Comparison of ENCODE assay signal across 8 cellular contexts in the genomic region with DNA sequence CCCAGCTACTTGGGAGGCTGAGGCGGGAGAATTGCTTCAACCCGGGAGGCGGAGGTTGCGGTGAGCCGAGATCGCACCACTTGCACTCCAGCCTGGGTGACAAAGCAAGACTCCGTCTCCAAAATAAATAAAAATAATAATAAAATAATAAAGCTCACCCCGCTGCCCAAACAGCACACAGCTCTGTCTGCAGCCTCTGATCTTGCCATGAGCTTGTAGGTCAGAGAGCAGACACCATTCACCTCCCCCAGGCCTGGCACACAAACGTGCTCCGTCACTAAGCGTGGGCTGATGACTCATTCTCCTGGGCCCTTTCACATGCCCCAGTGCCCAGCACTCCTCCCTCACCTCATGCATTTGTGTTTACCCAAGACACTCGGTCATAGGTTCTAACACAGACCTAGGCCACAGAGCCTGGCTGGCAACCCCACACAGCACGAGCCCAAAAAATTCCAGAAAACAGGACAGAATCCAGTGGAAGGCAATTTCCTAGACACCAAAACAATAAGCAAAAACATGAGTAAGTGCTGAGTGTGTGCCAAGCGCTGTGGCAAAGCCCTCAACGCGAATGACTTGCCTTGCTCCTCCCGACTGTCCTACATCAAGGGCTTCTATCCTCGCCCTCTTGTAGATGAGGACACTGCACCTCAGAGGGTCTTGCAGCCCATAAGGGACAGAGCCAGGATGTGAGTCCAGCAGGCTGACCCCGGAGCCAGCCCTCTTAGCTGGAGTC. TPM values are rescaled to one million over a fixed set of nuclear protein-coding genes. Genes with fewer than 3 reads are reported as not detected.
DNase-seq lines count a peak whose midpoint lies in the region; ATAC-seq lines count a peak whose summit lies in the region.

No MANE protein-coding gene starts in this region.

- H3K36me3 ChIP-seq in CD4-positive, alpha-beta memory T cell (ENCODE audit: insufficient read depth, low read length) = no peaks in the 10 kb centered on the region

- no peaks in the 10 kb centered on the region for H3K9me3 ChIP-seq in CD4-positive, alpha-beta memory T cell (ENCODE audit: control insufficient read depth in 1 of 2, low read length in 2 of 2)

- H3K27me3 ChIP-seq in CD4-positive, alpha-beta memory T cell (ENCODE audit: insufficient read depth, low read length) = no peaks in the 10 kb centered on the region

- ATAC-seq in HG02981 (IDR thresholded peaks at IDR 0.05; ENCODE audit: unreplicated experiment) = no peak

- no peak overlapping the region for H3K27ac Mint-ChIP-seq in CD4-positive, alpha-beta memory T cell

- DNase-seq in Daoy (ENCODE audit: low read depth) (peak; percentile 98), M059J (ENCODE audit: low read depth) (peak; percentile 100), anterior cingulate cortex (lab: John Stamatoyannopoulos, UW) (peak in 39 of 58 donors; percentile 15 to 84 (median 46)), hepatic stellate cell (ENCODE audit: low spot score) (peak; percentile 65), NCI-H1092 (lab: John Stamatoyannopoulos, UW) (no peak)
- DNase-seq in stimulated activated CD4-positive, alpha-beta T cell treated with anti-CD3 and anti-CD28 coated beads, Interleukin-12 subunit alpha, Interleukin-12 subunit beta, amount 100 ng/mL, for 48 hours (ENCODE audit: low read depth in 2 of 3, low spot score in 1 of 3) = peak; percentile 8 to 30 (median 11)
- DNase-seq in CD4-positive, alpha-beta memory T cell = no peak

- H3K27me3 Mint-ChIP-seq in CD4-positive, alpha-beta memory T cell = peaks cover 5 to 9% of the 10 kb centered on the region in 2 donors

- H3K4me1 ChIP-seq in CD4-positive, alpha-beta memory T cell (ENCODE audit: insufficient read depth, low read length) = no peaks in the 10 kb centered on the region

- POLR2A ChIA-PET in CD4-positive, alpha-beta memory T cell (lab: Charles Lee; ENCODE audit: partially characterized antibody) = no interaction called here

- intact Hi-C loops in CD4-positive, alpha-beta memory T cell (cut with micrococcal nuclease) = no loop called here

- H3K4me3 ChIP-seq in CD4-positive, alpha-beta memory T cell (ENCODE audit: low read length in 2 of 2) = no peak overlapping the region

- no peak overlapping the region for H3K4me3 Mint-ChIP-seq in CD4-positive, alpha-beta memory T cell

- H3K4me1 Mint-ChIP-seq in CD4-positive, alpha-beta memory T cell = no peaks in the 10 kb centered on the region

- CTCF ChIA-PET in CD4-positive, alpha-beta memory T cell (lab: Charles Lee; ENCODE audit: partially characterized antibody) = no interaction called here

- no peak overlapping the region for H3K27ac ChIP-seq in CD4-positive, alpha-beta memory T cell (ENCODE audit: low read depth, low read length)

- H3K36me3 Mint-ChIP-seq in CD4-positive, alpha-beta memory T cell = no peaks in the 10 kb centered on the region

- peaks cover 0 to 4% (median 0%) of the 10 kb centered on the region in 8 donors for H3K9me3 Mint-ChIP-seq in CD4-positive, alpha-beta memory T cell

RNA-seq across cellular contexts. Expression of gene ATP9A, which starts 18.0 kb away (rescaled TPM):
- total RNA-seq in Daoy (2014; rRNA removed; shearing (Covaris generic)) = 5.6 and 7.9 TPM in 2 replicates
- 11.0 and 20.6 TPM in 2 replicates for total RNA-seq in M059J (2014; rRNA removed; shearing (Covaris generic))
- total RNA-seq in CD4-positive, alpha-beta memory T cell = 1 to 10 TPM in 1 of 2 experiments, under 1 TPM in 1; 0.47 to 1.0 TPM
- polyA plus RNA-seq in CD4-positive, alpha-beta memory T cell = under 1 TPM; 0.14 to 0.18 TPM

RNA-seq across cellular contexts. Expression of gene SALL4, which starts 52.1 kb away (rescaled TPM):
- total RNA-seq in Daoy (2014; rRNA removed; shearing (Covaris generic)) = 0.83 and 0.86 TPM in 2 replicates
- total RNA-seq in M059J (2014; rRNA removed; shearing (Covaris generic)) = 1.6 and 2.4 TPM in 2 replicates
- total RNA-seq in CD4-positive, alpha-beta memory T cell = under 1 TPM in 1 of 2 experiments, not detected in 1; 0.08 TPM
- not detected for polyA plus RNA-seq in CD4-positive, alpha-beta memory T cell

Comparison
In these comparisons a context has a peak if more than half of its experiments do, and no peak if none do; other contexts are left out.
1. DNase-seq: peak in Daoy (single experiment), M059J (single experiment), anterior cingulate cortex (39 of 58), hepatic stellate cell (single experiment) and stimulated activated CD4-positive, alpha-beta T cell treated with anti-CD3 and anti-CD28 coated beads, Interleukin-12 subunit alpha, Interleukin-12 subunit beta, amount 100 ng/mL, for 48 hours (3 of 3); none in NCI-H1092 (single experiment) and CD4-positive, alpha-beta memory T cell (0 of 5).